In genomic region chr11:83472328-83472727, GRCh38 we compare ENCODE assay signal across 22 cellular contexts.
"Had no signal": no experiment of that assay in that cellular context is flagged by ENCODE, and none has a peak within 500 bp of the region (broad histone marks: within the 10 kb centered on the region; RNA-seq: fewer than 3 reads in every experiment).

No MANE protein-coding gene starts in this region.

- H3K9me3 Mint-ChIP-seq: activated CD4-positive, alpha-beta memory T cell treated with anti-CD3 and anti-CD28 coated beads, Interleukin-2, amount 10 ng/mL, durations not matched to agents 7 days and 5 days; activated naive CD4-positive, alpha-beta T cell treated with anti-CD3 and anti-CD28 coated beads for 36 hours; activated T-cell treated with anti-CD3 and anti-CD28 coated beads, Interleukin-2, amount 50 U/mL, for 72 hours; brain; dendritic cell treated with granulocyte-macrophage colony-stimulating factor and Interleukin-4, amounts not matched to agents 40 ng/mL and 50 ng/mL, for 4 days; naive thymus-derived CD8-positive, alpha-beta T cell had no signal

- H3K4me1 Mint-ChIP-seq: activated CD4-positive, alpha-beta memory T cell treated with anti-CD3 and anti-CD28 coated beads, Interleukin-2, amount 10 ng/mL, durations not matched to agents 7 days and 5 days had no signal

- H3K27me3 ChIP-seq: hepatocyte, neutrophil, ovary, right atrium auricular region, testis had no signal

- ATAC-seq: naive thymus-derived CD8-positive, alpha-beta T cell had no signal

- H3K9me3 ChIP-seq: left ventricle myocardium inferior, neutrophil, ovary, prostate gland, right atrium auricular region, testis had no signal

- H3K4me3 ChIP-seq: hepatocyte, left ventricle myocardium inferior, ovary, prostate gland, right atrium auricular region, testis had no signal

- H3K4me1 ChIP-seq: left ventricle myocardium inferior, prostate gland, right atrium auricular region, testis had no signal

- H3K4me3 Mint-ChIP-seq: activated CD4-positive, alpha-beta memory T cell treated with anti-CD3 and anti-CD28 coated beads, Interleukin-2, amount 10 ng/mL, durations not matched to agents 7 days and 5 days; activated naive CD4-positive, alpha-beta T cell treated with anti-CD3 and anti-CD28 coated beads for 36 hours; brain; dendritic cell treated with granulocyte-macrophage colony-stimulating factor and Interleukin-4, amounts not matched to agents 40 ng/mL and 50 ng/mL, for 4 days had no signal

- H3K36me3 ChIP-seq: left ventricle myocardium inferior, neutrophil, ovary, prostate gland, right atrium auricular region had no signal

- H3K27ac ChIP-seq: hepatocyte, left ventricle myocardium inferior, neutrophil, ovary, prostate gland, right atrium auricular region, testis had no signal

- H3K27ac Mint-ChIP-seq: activated CD4-positive, alpha-beta memory T cell treated with anti-CD3 and anti-CD28 coated beads, Interleukin-2, amount 10 ng/mL, durations not matched to agents 7 days and 5 days; activated naive CD4-positive, alpha-beta T cell treated with anti-CD3 and anti-CD28 coated beads for 36 hours; activated T-cell treated with anti-CD3 and anti-CD28 coated beads, Interleukin-2, amount 50 U/mL, for 72 hours; dendritic cell treated with granulocyte-macrophage colony-stimulating factor and Interleukin-4, amounts not matched to agents 40 ng/mL and 50 ng/mL, for 4 days had no signal

- H3K79me2 ChIP-seq: hepatocyte had no signal

- H3K27me3 Mint-ChIP-seq: dendritic cell treated with granulocyte-macrophage colony-stimulating factor and Interleukin-4, amounts not matched to agents 40 ng/mL and 50 ng/mL, for 4 days had no signal

- H3K4me2 ChIP-seq: hepatocyte had no signal

- DNase-seq: activated CD4-positive, alpha-beta memory T cell treated with anti-CD3 and anti-CD28 coated beads, Interleukin-2, amount 10 ng/mL, durations not matched to agents 7 days and 5 days; activated CD4-positive, alpha-beta T cell treated with anti-CD3 and anti-CD28 coated beads for 48 hours; activated effector memory CD4-positive, alpha-beta T cell treated with Interleukin-2 at 50 U/mL for 16 hours; activated naive CD4-positive, alpha-beta T cell treated with anti-CD3 and anti-CD28 coated beads for 36 hours; activated T-cell treated with anti-CD3 and anti-CD28 coated beads, Interleukin-2, amount 50 U/mL, for 72 hours; aorta; effector CD8-positive, alpha-beta T cell; erythroblast; foreskin fibroblast; kidney glomerular epithelial cell; left ventricle myocardium inferior; naive thymus-derived CD8-positive, alpha-beta T cell; ovary; stimulated activated CD4-positive, alpha-beta T cell treated with anti-CD3 and anti-CD28 coated beads, Interleukin-12 subunit alpha, Interleukin-12 subunit beta, amount 100 ng/mL, for 4 hours; stimulated activated CD4-positive, alpha-beta T cell treated with anti-CD3 and anti-CD28 coated beads, Interleukin-4, amount 100 ng/mL, for 4 hours; testis had no signal

- H3K36me3 Mint-ChIP-seq: brain; naive thymus-derived CD8-positive, alpha-beta T cell had no signal

- H2AFZ ChIP-seq: hepatocyte had no signal
